ENCODE assay signal across 18 cellular contexts in genomic region chr1:160237558-160237957, GRCh38. TPM values are rescaled to one million over a fixed set of nuclear protein-coding genes. Genes with fewer than 3 reads are reported as not detected.
DNase-seq lines count a peak whose midpoint lies in the region; ATAC-seq, FAIRE-seq and TF ChIP-seq lines count a peak whose summit lies in the region.
"Had no signal": no experiment of that assay in that cellular context is flagged by ENCODE, and none has a peak within 500 bp of the region (broad histone marks: within the 10 kb centered on the region; RNA-seq: fewer than 3 reads in every experiment).

No MANE protein-coding gene starts in this region.

- no peaks in the 10 kb centered on the region for H3K9me3 ChIP-seq in GM12878 (replicated peaks; ENCODE audit: control insufficient read depth, insufficient read depth, low read length)
- H3K9me3 ChIP-seq: BLaER1 had no signal

- no peak for TF ChIP-seq EP300 in GM12878 (IDR thresholded peaks at IDR 0.05; ENCODE audit: borderline replicate concordance in 1 of 2, control insufficient read depth in 1 of 2, low read depth in 2 of 2, low read length in 2 of 2)

- no peak overlapping the region for H3K4me3 Mint-ChIP-seq in T-helper 1 cell treated with Interleukin-12 subunit alpha and Interleukin-12 subunit beta and Interleukin-4 antibody, amounts not matched to agents 30 μg/mL and 1 μg/mL, for 36 hours
- no peak overlapping the region for H3K4me3 Mint-ChIP-seq in IgD-negative memory B cell
- no peak overlapping the region for H3K4me3 Mint-ChIP-seq in stimulated activated effector memory CD8-positive, alpha-beta T cell treated with anti-CD3 and anti-CD28 coated beads, Interleukin-12 subunit alpha, Interleukin-12 subunit beta, amount 100 ng/mL, for 72 hours
- no peak overlapping the region for H3K4me3 Mint-ChIP-seq in nephron progenitor cell
- H3K4me3 Mint-ChIP-seq: CD4-positive, CD25-positive, alpha-beta regulatory T cell; H9 had no signal

- H3K4me1 ChIP-seq in GM12878 (ENCODE audit: control insufficient read depth, insufficient read depth, low read length), result peaks cover 4% of the 10 kb centered on the region; the same call in 1 of the 2 replicates
- H3K4me1 ChIP-seq: BLaER1 had no signal

- no peaks in the 10 kb centered on the region; the same call in 1 of the 2 replicates for H3K79me2 ChIP-seq in GM12878 (ENCODE audit: control insufficient read depth, insufficient read depth, low read length)

- TF ChIP-seq CTCF in GM12878 (IDR thresholded peaks at IDR 0.05 in 2 of 3, conservative IDR thresholded peaks at IDR 0.05 in 1 of 3; ENCODE audit: control insufficient read depth in 2 of 3, extremely low read depth in 1 of 3, insufficient read depth in 1 of 3, low read depth in 3 of 3, low read length in 3 of 3) (no peak), nephron progenitor cell (IDR thresholded peaks at IDR 0.05) (no peak)

- H3K9me3 Mint-ChIP-seq in T-helper 1 cell treated with Interleukin-12 subunit alpha and Interleukin-12 subunit beta and Interleukin-4 antibody, amounts not matched to agents 30 μg/mL and 1 μg/mL, for 36 hours, result no peaks in the 10 kb centered on the region
- H3K9me3 Mint-ChIP-seq in IgD-negative memory B cell, result no peaks in the 10 kb centered on the region
- no peaks in the 10 kb centered on the region for H3K9me3 Mint-ChIP-seq in stimulated activated effector memory CD8-positive, alpha-beta T cell treated with anti-CD3 and anti-CD28 coated beads, Interleukin-12 subunit alpha, Interleukin-12 subunit beta, amount 100 ng/mL, for 72 hours
- no peaks in the 10 kb centered on the region for H3K9me3 Mint-ChIP-seq in nephron progenitor cell
- H3K9me3 Mint-ChIP-seq: CD4-positive, CD25-positive, alpha-beta regulatory T cell; H9 had no signal

- no peak for TF ChIP-seq RAD21 in GM12878 (IDR thresholded peaks at IDR 0.05; ENCODE audit: insufficient read depth, low read depth, low read length)

- WGBS in GM12878 (ENCODE audit: insufficient coverage, insufficient replicate concordance, low lambda C conversion rate, missing lambda C conversion rate), result 98% methylated on average over 2 of the region's 2 CpGs

- peaks cover 9 to 27% of the 10 kb centered on the region in 2 experiments for H3K36me3 ChIP-seq in GM12878 (ENCODE audit: control insufficient read depth in 2 of 2, insufficient read depth in 2 of 2, low read length in 1 of 2)

- CTCF ChIA-PET in GM12878 (lab: Yijun Ruan, JAX), result interaction anchor here (1.1 to 7.2 kb wide), 8 partner anchors 15 to 191 kb away, joined by 3 to 116 read pairs (median 6); no protein-coding TSS in a partner anchor

- H3K36me3 Mint-ChIP-seq in T-helper 1 cell treated with Interleukin-12 subunit alpha and Interleukin-12 subunit beta and Interleukin-4 antibody, amounts not matched to agents 30 μg/mL and 1 μg/mL, for 36 hours (ENCODE audit: low read depth), result peaks cover 41% of the 10 kb centered on the region
- peaks cover 9% of the 10 kb centered on the region for H3K36me3 Mint-ChIP-seq in IgD-negative memory B cell
- no peaks in the 10 kb centered on the region for H3K36me3 Mint-ChIP-seq in stimulated activated effector memory CD8-positive, alpha-beta T cell treated with anti-CD3 and anti-CD28 coated beads, Interleukin-12 subunit alpha, Interleukin-12 subunit beta, amount 100 ng/mL, for 72 hours
- H3K36me3 Mint-ChIP-seq in nephron progenitor cell (ENCODE audit: low read depth), result peaks cover 60% of the 10 kb centered on the region

- H3K27me3 ChIP-seq in GM12878 (replicated peaks in 1 of 2; ENCODE audit: control insufficient read depth in 2 of 2, insufficient read depth in 2 of 2, low read length in 1 of 2), result no peaks in the 10 kb centered on the region
- H3K27me3 ChIP-seq: BLaER1 had no signal

- H3K9ac ChIP-seq in GM12878 (ENCODE audit: control insufficient read depth, insufficient read depth, low read length), result no peak overlapping the region
- H3K9ac ChIP-seq: BLaER1 had no signal

- no peak for TF ChIP-seq POLR2A in GM12878 (IDR thresholded peaks at IDR 0.05; ENCODE audit: low read depth, low read length)

- no peaks in the 10 kb centered on the region for H3K27me3 Mint-ChIP-seq in T-helper 1 cell treated with Interleukin-12 subunit alpha and Interleukin-12 subunit beta and Interleukin-4 antibody, amounts not matched to agents 30 μg/mL and 1 μg/mL, for 36 hours (ENCODE audit: low read depth)
- H3K27me3 Mint-ChIP-seq in IgD-negative memory B cell (no peaks in the 10 kb centered on the region), nephron progenitor cell (ENCODE audit: low read depth, poor library complexity) (no peaks in the 10 kb centered on the region)
- H3K27me3 Mint-ChIP-seq: CD4-positive, CD25-positive, alpha-beta regulatory T cell had no signal

- in situ Hi-C loops in GM12878 (cut with MboI), result no loop called here

- H3K27ac Mint-ChIP-seq in T-helper 1 cell treated with Interleukin-12 subunit alpha and Interleukin-12 subunit beta and Interleukin-4 antibody, amounts not matched to agents 30 μg/mL and 1 μg/mL, for 36 hours, result peak overlapping the region; percentile 45
- H3K27ac Mint-ChIP-seq in IgD-negative memory B cell (peak overlapping the region in 2 of 3 donors; percentile 65 to 85), nephron progenitor cell (no peak overlapping the region)
- H3K27ac Mint-ChIP-seq in stimulated activated effector memory CD8-positive, alpha-beta T cell treated with anti-CD3 and anti-CD28 coated beads, Interleukin-12 subunit alpha, Interleukin-12 subunit beta, amount 100 ng/mL, for 72 hours, result peak overlapping the region; percentile 6
- H3K27ac Mint-ChIP-seq: H9 had no signal

- H3K27ac ChIP-seq in GM12878 (ENCODE audit: control insufficient read depth, insufficient read depth), result peak overlapping the region; percentile 22
- H3K27ac ChIP-seq: 22Rv1, BLaER1, HL-60 had no signal

- BruUV-seq in GM12878 (replicated peaks; lab: Mats Ljungman, UMichigan), result no TSS peak

- DNase-seq in T-helper 1 cell (no peak), GM12878 (ENCODE audit: low read depth, low spot score) (no peak), C1 segment of cervical spinal cord (lab: John Stamatoyannopoulos, UW) (no peak), nephron progenitor cell (no peak)
- no peak for DNase-seq in stimulated activated effector memory CD8-positive, alpha-beta T cell treated with anti-CD3 and anti-CD28 coated beads, Interleukin-12 subunit alpha, Interleukin-12 subunit beta, amount 100 ng/mL, for 72 hours (ENCODE audit: low spot score in 2 of 2)
- DNase-seq: CD4-positive, CD25-positive, alpha-beta regulatory T cell; DMS53; GF-D8; GOT3; H9; KG1 had no signal

- intact Hi-C loops in GM12878 (cut with micrococcal nuclease; ENCODE audit: unreplicated experiment), result no loop called here

- POLR2A ChIA-PET in GM12878 (lab: Charles Lee), result no interaction called here

- H2AFZ ChIP-seq in GM12878 (ENCODE audit: control insufficient read depth, low read depth, low read length), result no peak overlapping the region

- no peaks in the 10 kb centered on the region for H4K20me1 ChIP-seq in GM12878 (ENCODE audit: control insufficient read depth, insufficient read depth)

- RAD21 ChIA-PET in GM12878 (lab: Charles Lee; ENCODE audit: unreplicated experiment), result interaction anchor here (1.5 to 6.3 kb wide), 3 partner anchors 14 to 54 kb away, joined by 6 to 31 read pairs (median 6); no protein-coding TSS in a partner anchor

- H3K4me1 Mint-ChIP-seq in T-helper 1 cell treated with Interleukin-12 subunit alpha and Interleukin-12 subunit beta and Interleukin-4 antibody, amounts not matched to agents 30 μg/mL and 1 μg/mL, for 36 hours (ENCODE audit: low read depth), result peaks cover 12% of the 10 kb centered on the region
- peaks cover 14 to 19% (median 18%) of the 10 kb centered on the region in 3 donors for H3K4me1 Mint-ChIP-seq in IgD-negative memory B cell
- peaks cover 24% of the 10 kb centered on the region for H3K4me1 Mint-ChIP-seq in stimulated activated effector memory CD8-positive, alpha-beta T cell treated with anti-CD3 and anti-CD28 coated beads, Interleukin-12 subunit alpha, Interleukin-12 subunit beta, amount 100 ng/mL, for 72 hours
- no peaks in the 10 kb centered on the region for H3K4me1 Mint-ChIP-seq in nephron progenitor cell

- H3K4me3 ChIP-seq in GM12878, result no peak overlapping the region
- H3K4me3 ChIP-seq: BLaER1 had no signal

- ATAC-seq in GM12878 (no peak), HG02840 (IDR thresholded peaks at IDR 0.05; ENCODE audit: low FRiP score, unreplicated experiment) (no peak)
- ATAC-seq in stimulated activated effector memory CD8-positive, alpha-beta T cell treated with anti-CD3 and anti-CD28 coated beads, Interleukin-12 subunit alpha, Interleukin-12 subunit beta, amount 100 ng/mL, for 72 hours, result no peak

- no peak overlapping the region for H3K4me2 ChIP-seq in GM12878 (ENCODE audit: control insufficient read depth, insufficient read depth)
- H3K4me2 ChIP-seq: BLaER1 had no signal

- SMC1A ChIA-PET in GM12878 (lab: Charles Lee; ENCODE audit: uncharacterized antibody, unreplicated experiment), result interaction anchor here (1.4 to 5.8 kb wide), 3 partner anchors 9 to 45 kb away, joined by 5 to 19 read pairs (median 18); no protein-coding TSS in a partner anchor

- FAIRE-seq in GM12878 (lab: Jason Lieb, UNC), result no peak

RNA-seq across cellular contexts. Expression of gene DCAF8, which starts 24.8 kb away (rescaled TPM):
- polyA plus RNA-seq in IgD-negative memory B cell (57.8 TPM), GM12878 (2011; rRNA removed) (152 and 168 TPM in 2 replicates), GM12878 (2014; fragmentation: Illumina TruSeq; extraction: Trizol) (88.0 and 110 TPM in 2 replicates), GM12878 (2014; fragmentation: Nextera tagmentation; extraction: Ambion mirVana) (10 to 100 TPM; 10.4 to 18.7 TPM), GM12878 (2014; rRNA removed) (100 and 101 TPM in 2 replicates), GM12878 (2016; fragmentation: Nextera tagmentation; extraction: Ambion mirVana) (10 to 100 TPM; 83.1 to 86.0 TPM)
- 503 and 542 TPM in 2 replicates for total RNA-seq in GM12878 (2013; cell fraction: nucleolus; rRNA removed)
- total RNA-seq in GM12878 (2014; rRNA removed) (81.3 and 95.1 TPM in 2 replicates), GM12878 (2014; rRNA removed; fragmentation: Illumina TruSeq; extraction: Trizol) (69.1 and 70.0 TPM in 2 replicates), GM12878 (2021) (88.9 and 108 TPM in 2 replicates)
- polyA plus RNA-seq in GM12878 (2011; ENCODE audit: low read depth), result 49.4 TPM
- 93.7 and 126 TPM in 2 replicates for polyA plus RNA-seq in GM12878 (2011; cell fraction: cytosol; rRNA removed)
- polyA plus RNA-seq in GM12878 (2011; cell fraction: nucleus; rRNA removed), result 759 and 982 TPM in 2 replicates
- polyA plus RNA-seq in GM12878 (2012), result 81.8 and 83.3 TPM in 2 replicates
- 97.6 and 114 TPM in 2 replicates for polyA minus RNA-seq in GM12878 (2011; rRNA and poly(A)+ RNA removed)
- 29.4 and 47.1 TPM in 2 replicates for polyA minus RNA-seq in GM12878 (2011; cell fraction: cytosol; rRNA and poly(A)+ RNA removed)
- polyA minus RNA-seq in GM12878 (2011; cell fraction: nucleus; rRNA and poly(A)+ RNA removed), result 136 and 161 TPM in 2 replicates

RNA-seq across cellular contexts. Expression of gene PEA15, which starts 32.4 kb away (rescaled TPM):
- polyA plus RNA-seq in IgD-negative memory B cell (19.4 TPM), GM12878 (2011; rRNA removed) (173 and 185 TPM in 2 replicates), GM12878 (2014; fragmentation: Illumina TruSeq; extraction: Trizol) (269 and 323 TPM in 2 replicates), GM12878 (2014; fragmentation: Nextera tagmentation; extraction: Ambion mirVana) (10 to 100 TPM; 15.1 to 28.2 TPM), GM12878 (2014; rRNA removed) (113 and 119 TPM in 2 replicates), GM12878 (2016; fragmentation: Nextera tagmentation; extraction: Ambion mirVana) (10 to 100 TPM; 64.4 to 68.2 TPM)
- total RNA-seq in GM12878 (2013; cell fraction: nucleolus; rRNA removed), result 11.8 and 13.4 TPM in 2 replicates
- total RNA-seq in GM12878 (2014; rRNA removed) (37.6 and 40.2 TPM in 2 replicates), GM12878 (2014; rRNA removed; fragmentation: Illumina TruSeq; extraction: Trizol) (65.1 and 68.1 TPM in 2 replicates), GM12878 (2021) (66.2 and 69.1 TPM in 2 replicates)
- polyA plus RNA-seq in GM12878 (2011; ENCODE audit: low read depth), result 24.7 TPM
- polyA plus RNA-seq in GM12878 (2011; cell fraction: cytosol; rRNA removed), result 166 and 185 TPM in 2 replicates
- 69.5 and 83.5 TPM in 2 replicates for polyA plus RNA-seq in GM12878 (2011; cell fraction: nucleus; rRNA removed)
- 41.8 and 56.2 TPM in 2 replicates for polyA plus RNA-seq in GM12878 (2012)
- 89.0 and 91.0 TPM in 2 replicates for polyA minus RNA-seq in GM12878 (2011; rRNA and poly(A)+ RNA removed)
- polyA minus RNA-seq in GM12878 (2011; cell fraction: cytosol; rRNA and poly(A)+ RNA removed), result 15.2 and 20.8 TPM in 2 replicates
- polyA minus RNA-seq in GM12878 (2011; cell fraction: nucleus; rRNA and poly(A)+ RNA removed), result 8.1 and 11.2 TPM in 2 replicates

RNA-seq across cellular contexts. Expression of gene CASQ1, which starts 47.2 kb away (rescaled TPM):
- polyA plus RNA-seq in IgD-negative memory B cell (not detected), GM12878 (2011; rRNA removed) (0.73 and 0.77 TPM in 2 replicates), GM12878 (2014; fragmentation: Illumina TruSeq; extraction: Trizol) (0.40 and 0.92 TPM in 2 replicates), GM12878 (2014; fragmentation: Nextera tagmentation; extraction: Ambion mirVana) (under 1 TPM; 0.22 to 0.61 TPM), GM12878 (2014; rRNA removed) (0.44 and 0.95 TPM in 2 replicates), GM12878 (2016; fragmentation: Nextera tagmentation; extraction: Ambion mirVana) (under 1 TPM; 0.10 to 0.42 TPM)
- total RNA-seq in GM12878 (2013; cell fraction: nucleolus; rRNA removed), result 1.0 and 1.7 TPM in 2 replicates
- total RNA-seq in GM12878 (2014; rRNA removed) (0.28 and 0.38 TPM in 2 replicates), GM12878 (2014; rRNA removed; fragmentation: Illumina TruSeq; extraction: Trizol) (0.14 and 0.27 TPM in 2 replicates), GM12878 (2021) (0.21 and 0.40 TPM in 2 replicates)
- polyA plus RNA-seq in GM12878 (2011; ENCODE audit: low read depth), result 0.91 TPM
- 0.28 and 0.37 TPM in 2 replicates for polyA plus RNA-seq in GM12878 (2011; cell fraction: cytosol; rRNA removed)
- 2.6 and 3.0 TPM in 2 replicates for polyA plus RNA-seq in GM12878 (2011; cell fraction: nucleus; rRNA removed)
- 0.59 and 0.72 TPM in 2 replicates for polyA plus RNA-seq in GM12878 (2012)
- polyA minus RNA-seq in GM12878 (2011; rRNA and poly(A)+ RNA removed), result 0.10 TPM in 1 of 2 replicates, not detected in the other
- polyA minus RNA-seq in GM12878 (2011; cell fraction: cytosol; rRNA and poly(A)+ RNA removed), result not detected in 2 replicates
- 0.57 TPM in 1 of 2 replicates, not detected in the other for polyA minus RNA-seq in GM12878 (2011; cell fraction: nucleus; rRNA and poly(A)+ RNA removed)
- total RNA-seq: A673; CD4-positive, CD25-positive, alpha-beta regulatory T cell had no signal
- polyA plus RNA-seq: CD4-positive, CD25-positive, alpha-beta regulatory T cell had no signal

RNA-seq across cellular contexts. Expression of gene PEX19, which starts 47.4 kb away (rescaled TPM):
- 37.8 TPM for polyA plus RNA-seq in IgD-negative memory B cell
- total RNA-seq in GM12878 (2013; cell fraction: nucleolus; rRNA removed), result 72.6 and 76.5 TPM in 2 replicates
- total RNA-seq in GM12878 (2014; rRNA removed), result 33.9 and 34.5 TPM in 2 replicates
- 26.9 and 27.6 TPM in 2 replicates for total RNA-seq in GM12878 (2014; rRNA removed; fragmentation: Illumina TruSeq; extraction: Trizol)
- 46.5 and 47.2 TPM in 2 replicates for total RNA-seq in GM12878 (2021)
- polyA plus RNA-seq in GM12878 (2011; ENCODE audit: low read depth), result 15.4 TPM
- polyA plus RNA-seq in GM12878 (2011; rRNA removed), result 58.1 and 72.2 TPM in 2 replicates
- 33.2 and 38.9 TPM in 2 replicates for polyA plus RNA-seq in GM12878 (2011; cell fraction: cytosol; rRNA removed)
- polyA plus RNA-seq in GM12878 (2011; cell fraction: nucleus; rRNA removed), result 31.6 and 55.3 TPM in 2 replicates
- polyA plus RNA-seq in GM12878 (2012), result 20.2 and 24.2 TPM in 2 replicates
- polyA plus RNA-seq in GM12878 (2014; fragmentation: Illumina TruSeq; extraction: Trizol), result 39.1 and 49.5 TPM in 2 replicates
- 10 to 100 TPM; 29.4 to 50.8 TPM for polyA plus RNA-seq in GM12878 (2014; fragmentation: Nextera tagmentation; extraction: Ambion mirVana)
- polyA plus RNA-seq in GM12878 (2014; rRNA removed), result 24.9 and 27.1 TPM in 2 replicates
- 10 to 100 TPM; 40.1 to 42.2 TPM for polyA plus RNA-seq in GM12878 (2016; fragmentation: Nextera tagmentation; extraction: Ambion mirVana)
- 47.9 and 64.5 TPM in 2 replicates for polyA minus RNA-seq in GM12878 (2011; rRNA and poly(A)+ RNA removed)
- 7.1 and 10.7 TPM in 2 replicates for polyA minus RNA-seq in GM12878 (2011; cell fraction: cytosol; rRNA and poly(A)+ RNA removed)
- polyA minus RNA-seq in GM12878 (2011; cell fraction: nucleus; rRNA and poly(A)+ RNA removed), result 36.0 and 42.8 TPM in 2 replicates
